25 cellular contexts compared by ENCODE assay signal in the genomic region with DNA sequence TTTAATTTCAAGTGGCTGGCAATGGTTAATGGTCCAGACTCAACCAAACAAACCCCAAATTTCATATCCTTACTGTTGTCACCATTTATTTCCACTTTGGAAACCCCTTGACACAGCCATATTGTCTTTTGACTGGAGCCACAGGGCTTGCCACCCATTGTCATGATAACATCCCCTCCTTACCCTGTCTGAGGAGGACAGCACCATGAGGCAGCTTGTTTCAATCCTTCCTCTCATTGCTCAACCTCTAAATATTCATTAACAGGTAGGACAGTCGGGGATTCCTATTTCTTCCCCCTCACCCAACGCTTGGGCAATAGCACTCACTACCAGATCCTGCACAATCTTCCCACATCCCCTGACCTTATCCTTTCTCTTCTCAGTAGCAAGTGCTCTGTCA.
"Had no signal": no experiment of that assay in that cellular context is flagged by ENCODE, and none has a peak within 500 bp of the region (broad histone marks: within the 10 kb centered on the region; RNA-seq: fewer than 3 reads in every experiment).

No MANE protein-coding gene starts in this region.

- H3K27me3 ChIP-seq: dorsolateral prefrontal cortex, right atrium auricular region, tibial artery, upper lobe of left lung, uterus had no signal

- ATAC-seq: gastroesophageal sphincter; left cardiac atrium; lower lobe of right lung; psoas muscle; stimulated activated naive CD8-positive, alpha-beta T cell treated with anti-CD3 and anti-CD28 coated beads, Interleukin-15, Interleukin-2, amounts not matched to agents 100 U/mL and 50 U/mL, for 24 hours had no signal

- H3K4me3 ChIP-seq: dorsolateral prefrontal cortex, esophagus squamous epithelium, gastroesophageal sphincter, left ventricle myocardium inferior, lower lobe of right lung, psoas muscle, right atrium auricular region, smooth muscle cell, tibial artery, upper lobe of left lung, uterus had no signal

- H3K27ac Mint-ChIP-seq: nephron had no signal

- H3K4me3 Mint-ChIP-seq: naive B cell, nephron had no signal

- H3K27me3 Mint-ChIP-seq: naive B cell had no signal

- H3K9me3 Mint-ChIP-seq: nephron had no signal

- H3K4me1 Mint-ChIP-seq: nephron had no signal

- H3K36me3 ChIP-seq: esophagus squamous epithelium, gastroesophageal sphincter, left ventricle myocardium inferior, lower lobe of right lung, neutrophil, right atrium auricular region, tibial artery, upper lobe of left lung, uterus had no signal

- H3K36me3 Mint-ChIP-seq: naive B cell had no signal

- H3K4me2 ChIP-seq: smooth muscle cell had no signal

- DNase-seq: cortex of kidney; dorsolateral prefrontal cortex; effector CD8-positive, alpha-beta T cell; esophagus squamous epithelium; foreskin fibroblast; glutamatergic neuron; kidney; left cardiac atrium; left ventricle myocardium inferior; lower lobe of right lung; mesendoderm; naive B cell; psoas muscle; stimulated activated CD4-positive, alpha-beta T cell treated with anti-CD3 and anti-CD28 coated beads, Interleukin-2, amount 100 ng/mL, for 48 hours; stimulated activated naive CD8-positive, alpha-beta T cell treated with anti-CD3 and anti-CD28 coated beads, Interleukin-15, Interleukin-2, amounts not matched to agents 100 U/mL and 50 U/mL, for 24 hours; tibial artery; upper lobe of left lung; uterus had no signal

- H3K27ac ChIP-seq: dorsolateral prefrontal cortex, epithelial cell of prostate, esophagus squamous epithelium, gastroesophageal sphincter, left ventricle myocardium inferior, lower lobe of right lung, neutrophil, psoas muscle, right atrium auricular region, tibial artery, upper lobe of left lung, uterus had no signal

- H3K9me3 ChIP-seq: esophagus squamous epithelium, gastroesophageal sphincter, left ventricle myocardium inferior, lower lobe of right lung, neutrophil, psoas muscle, right atrium auricular region, tibial artery, upper lobe of left lung, uterus had no signal

- FAIRE-seq: endometrium, kidney had no signal

- H3K4me1 ChIP-seq: esophagus squamous epithelium, gastroesophageal sphincter, left ventricle myocardium inferior, lower lobe of right lung, psoas muscle, right atrium auricular region, tibial artery, upper lobe of left lung, uterus had no signal
